ENCODE assay signal across 15 cellular contexts in genomic region chr4:67394771-67395310, GRCh38.
DNase-seq lines count a peak whose midpoint lies in the region; ATAC-seq and TF ChIP-seq lines count a peak whose summit lies in the region.
"Had no signal": no experiment of that assay in that cellular context is flagged by ENCODE, and none has a peak within 500 bp of the region (broad histone marks: within the 10 kb centered on the region; RNA-seq: fewer than 3 reads in every experiment).

No MANE protein-coding gene starts in this region.

- intact Hi-C loops in dorsolateral prefrontal cortex (cut with DNase I) = no loop called here

- H4K20me1 ChIP-seq in hepatocyte (ENCODE audit: insufficient read depth, poor library complexity, severe bottlenecking) = no peaks in the 10 kb centered on the region
- no peaks in the 10 kb centered on the region for H4K20me1 ChIP-seq in osteoblast (ENCODE audit: insufficient read depth, low read length)
- H4K20me1 ChIP-seq: BLaER1 had no signal

- no peak overlapping the region for H3K4me3 ChIP-seq in epithelial cell of esophagus (ENCODE audit: low read length)
- H3K4me3 ChIP-seq in hepatocyte = no peak overlapping the region
- no peak overlapping the region for H3K4me3 ChIP-seq in osteoblast (ENCODE audit: insufficient read depth, low read length)
- no peak overlapping the region for H3K4me3 ChIP-seq in dorsolateral prefrontal cortex
- H3K4me3 ChIP-seq: BLaER1, GM23248, HAP-1 had no signal

- H3K36me3 ChIP-seq in hepatocyte (replicated peaks; ENCODE audit: insufficient read depth, low read depth) = no peaks in the 10 kb centered on the region
- no peaks in the 10 kb centered on the region for H3K36me3 ChIP-seq in osteoblast (ENCODE audit: insufficient read depth, low read length)
- H3K36me3 ChIP-seq: BLaER1, HAP-1 had no signal

- H3K4me2 ChIP-seq in hepatocyte (no peak overlapping the region), osteoblast (ENCODE audit: insufficient read depth, low read length) (no peak overlapping the region)
- H3K4me2 ChIP-seq: BLaER1 had no signal

- peak; percentile 16 for DNase-seq in epithelial cell of esophagus (ENCODE audit: low read depth)
- DNase-seq in hepatocyte (ENCODE audit: low spot score) = no peak
- DNase-seq in osteoblast (ENCODE audit: insufficient read length, low spot score, missing footprints) = peak; percentile 60
- no peak for DNase-seq in HK-2 (ENCODE audit: unreplicated experiment)
- DNase-seq in dorsolateral prefrontal cortex = no peak
- DNase-seq: AML-193; Calu3; CD4-positive, alpha-beta memory T cell; DMS79 treated with DMSO at 0.1 percent for 48 hours; GF-D8; GM23248 had no signal

- H3K27ac ChIP-seq in hepatocyte = peak overlapping the region; percentile 69
- no peak overlapping the region for H3K27ac ChIP-seq in osteoblast (ENCODE audit: low read depth, low read length)
- H3K27ac ChIP-seq in dorsolateral prefrontal cortex = no peak overlapping the region
- H3K27ac ChIP-seq: BLaER1, GM23248 had no signal

- H3K27me3 ChIP-seq in hepatocyte (no peaks in the 10 kb centered on the region), osteoblast (ENCODE audit: insufficient read depth, low read length) (peaks cover 4% of the 10 kb centered on the region), dorsolateral prefrontal cortex (no peaks in the 10 kb centered on the region)
- H3K27me3 ChIP-seq: BLaER1 had no signal

- no peak overlapping the region for H2AFZ ChIP-seq in hepatocyte
- no peak overlapping the region for H2AFZ ChIP-seq in osteoblast (ENCODE audit: low read length)
- H2AFZ ChIP-seq: GM23248 had no signal

- H3K9me2 ChIP-seq in hepatocyte (replicated peaks; ENCODE audit: insufficient read depth) = no peaks in the 10 kb centered on the region

- WGBS in hepatocyte (ENCODE audit: low lambda C conversion rate, missing lambda C conversion rate) = 78% methylated on average over 4 of the region's 4 CpGs

- H3K79me2 ChIP-seq in hepatocyte (no peaks in the 10 kb centered on the region), osteoblast (ENCODE audit: insufficient read depth, low read length) (no peaks in the 10 kb centered on the region)

- TF ChIP-seq CTCF in epithelial cell of esophagus (IDR thresholded peaks at IDR 0.05; ENCODE audit: insufficient read depth, low read depth, low read length, missing control alignments) = no peak
- TF ChIP-seq CTCF in hepatocyte (IDR thresholded peaks at IDR 0.05; ENCODE audit: poor library complexity) = no peak
- TF ChIP-seq CTCF in osteoblast (IDR thresholded peaks at IDR 0.05; ENCODE audit: extremely low read depth, low read depth, low read length) = no peak
- no peak for TF ChIP-seq CTCF in dorsolateral prefrontal cortex (IDR thresholded peaks at IDR 0.05 in 54 of 56, conservative IDR thresholded peaks at IDR 0.05 in 2 of 56; ENCODE audit: low read depth in 1 of 56, partially characterized antibody in 56 of 56)

- ATAC-seq in GM19397 (IDR thresholded peaks at IDR 0.05; ENCODE audit: unreplicated experiment) (no peak), GM21526 (IDR thresholded peaks at IDR 0.05; ENCODE audit: low FRiP score, unreplicated experiment) (no peak)

- H3K4me1 ChIP-seq in hepatocyte (ENCODE audit: insufficient read depth) (peaks cover 3% of the 10 kb centered on the region), osteoblast (ENCODE audit: insufficient read depth, low read length) (no peaks in the 10 kb centered on the region)
- H3K4me1 ChIP-seq: HAP-1 had no signal

- H3K9me3 ChIP-seq in hepatocyte (ENCODE audit: low read depth) (no peaks in the 10 kb centered on the region), osteoblast (ENCODE audit: low read depth, low read length) (no peaks in the 10 kb centered on the region)
- H3K9me3 ChIP-seq: BLaER1, HAP-1 had no signal

Comparison
In these comparisons a context has a peak if more than half of its experiments do, and no peak if none do; other contexts are left out.
1. DNase-seq: peak in epithelial cell of esophagus (single experiment) and osteoblast (single experiment); none in hepatocyte (single experiment), HK-2 (single experiment) and dorsolateral prefrontal cortex (0 of 10).